Comparison of ENCODE assay signal across 1 cellular context in the genomic region with DNA sequence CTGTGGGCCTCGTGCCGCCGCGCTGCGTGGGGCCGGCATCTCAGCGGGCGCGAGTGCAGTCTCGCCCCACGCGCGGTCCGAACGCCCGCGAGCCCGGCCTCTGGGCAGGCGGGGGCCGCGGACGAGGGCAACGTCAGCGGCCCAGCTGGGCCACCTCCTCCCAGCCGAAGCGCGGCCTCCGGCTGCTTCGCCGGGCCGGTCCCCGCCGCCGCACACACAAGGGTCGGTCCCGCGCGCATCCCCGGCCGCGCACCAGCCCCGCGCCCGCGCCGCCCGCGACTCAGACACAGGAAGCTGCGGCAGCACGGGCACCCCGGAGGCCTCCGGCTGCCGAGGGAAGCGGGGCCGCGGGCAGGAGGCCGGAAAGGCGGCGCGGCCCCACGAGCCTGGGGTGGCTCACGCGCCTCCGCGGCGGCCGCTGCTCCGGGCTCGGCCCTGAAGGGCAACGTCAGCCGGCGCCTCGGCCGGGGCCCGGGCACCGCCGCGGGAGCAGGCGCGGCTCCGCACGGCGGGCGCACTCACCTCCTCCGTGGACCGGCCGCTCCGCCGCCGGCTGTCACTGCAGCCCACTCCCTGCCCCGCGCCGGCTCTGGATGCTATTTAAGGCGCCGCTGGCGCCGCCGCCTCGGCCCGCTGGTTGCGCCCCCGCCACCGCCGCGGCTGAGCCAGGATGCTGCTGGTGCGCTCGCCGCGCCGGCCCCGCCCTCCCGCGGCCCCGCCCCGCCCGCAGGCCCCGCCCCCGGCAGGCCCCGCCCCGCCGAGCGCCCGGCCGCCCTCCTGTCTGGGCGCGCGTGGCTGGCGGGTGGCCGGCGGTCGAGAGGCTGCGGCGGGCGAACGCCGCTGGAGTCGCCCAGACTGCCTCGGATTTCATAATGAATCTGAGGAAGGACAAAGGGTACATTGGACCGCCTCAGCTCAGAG.
TF ChIP-seq lines count a peak whose summit lies in the region.

A gene with protein sequence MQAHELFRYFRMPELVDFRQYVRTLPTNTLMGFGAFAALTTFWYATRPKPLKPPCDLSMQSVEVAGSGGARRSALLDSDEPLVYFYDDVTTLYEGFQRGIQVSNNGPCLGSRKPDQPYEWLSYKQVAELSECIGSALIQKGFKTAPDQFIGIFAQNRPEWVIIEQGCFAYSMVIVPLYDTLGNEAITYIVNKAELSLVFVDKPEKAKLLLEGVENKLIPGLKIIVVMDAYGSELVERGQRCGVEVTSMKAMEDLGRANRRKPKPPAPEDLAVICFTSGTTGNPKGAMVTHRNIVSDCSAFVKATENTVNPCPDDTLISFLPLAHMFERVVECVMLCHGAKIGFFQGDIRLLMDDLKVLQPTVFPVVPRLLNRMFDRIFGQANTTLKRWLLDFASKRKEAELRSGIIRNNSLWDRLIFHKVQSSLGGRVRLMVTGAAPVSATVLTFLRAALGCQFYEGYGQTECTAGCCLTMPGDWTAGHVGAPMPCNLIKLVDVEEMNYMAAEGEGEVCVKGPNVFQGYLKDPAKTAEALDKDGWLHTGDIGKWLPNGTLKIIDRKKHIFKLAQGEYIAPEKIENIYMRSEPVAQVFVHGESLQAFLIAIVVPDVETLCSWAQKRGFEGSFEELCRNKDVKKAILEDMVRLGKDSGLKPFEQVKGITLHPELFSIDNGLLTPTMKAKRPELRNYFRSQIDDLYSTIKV (minus strand): TSS at position 575 of the 921 bp plus-strand sequence. CDS start 22,454 bp downstream, outside the sequence.

TF ChIP-seq in K562, 482 proteins besides CTCF, POLR2A, EP300 and RAD21 (continued from another document and continues in another):
- TF ChIP-seq YY1 (IDR thresholded peaks at IDR 0.05; ENCODE audit: borderline replicate concordance in 1 of 3, control insufficient read depth in 1 of 3, extremely low read depth in 1 of 3, insufficient read depth in 3 of 3, insufficient read length in 1 of 3, insufficient replicate concordance in 2 of 3, low read depth in 1 of 3, low read length in 2 of 3), result peak in 2 of 3 experiments; percentile 18 to 27
- peak; percentile 13 to 48; a peak in 1 of 4 replicates for TF ChIP-seq NONO (IDR thresholded peaks at IDR 0.05; ENCODE audit: low read depth in 2 of 2, low read length in 1 of 2)
- TF ChIP-seq, protein P1, sequence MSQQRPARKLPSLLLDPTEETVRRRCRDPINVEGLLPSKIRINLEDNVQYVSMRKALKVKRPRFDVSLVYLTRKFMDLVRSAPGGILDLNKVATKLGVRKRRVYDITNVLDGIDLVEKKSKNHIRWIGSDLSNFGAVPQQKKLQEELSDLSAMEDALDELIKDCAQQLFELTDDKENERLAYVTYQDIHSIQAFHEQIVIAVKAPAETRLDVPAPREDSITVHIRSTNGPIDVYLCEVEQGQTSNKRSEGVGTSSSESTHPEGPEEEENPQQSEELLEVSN (IDR thresholded peaks at IDR 0.05; ENCODE audit: borderline replicate concordance in 1 of 2, extremely low read depth in 1 of 2, insufficient read depth in 1 of 2, insufficient read length in 1 of 2, low read depth in 1 of 2, low read length in 1 of 2, poor library complexity in 1 of 2, severe bottlenecking in 1 of 2), result peak; percentile 57 to 90
- TF ChIP-seq, protein P2, sequence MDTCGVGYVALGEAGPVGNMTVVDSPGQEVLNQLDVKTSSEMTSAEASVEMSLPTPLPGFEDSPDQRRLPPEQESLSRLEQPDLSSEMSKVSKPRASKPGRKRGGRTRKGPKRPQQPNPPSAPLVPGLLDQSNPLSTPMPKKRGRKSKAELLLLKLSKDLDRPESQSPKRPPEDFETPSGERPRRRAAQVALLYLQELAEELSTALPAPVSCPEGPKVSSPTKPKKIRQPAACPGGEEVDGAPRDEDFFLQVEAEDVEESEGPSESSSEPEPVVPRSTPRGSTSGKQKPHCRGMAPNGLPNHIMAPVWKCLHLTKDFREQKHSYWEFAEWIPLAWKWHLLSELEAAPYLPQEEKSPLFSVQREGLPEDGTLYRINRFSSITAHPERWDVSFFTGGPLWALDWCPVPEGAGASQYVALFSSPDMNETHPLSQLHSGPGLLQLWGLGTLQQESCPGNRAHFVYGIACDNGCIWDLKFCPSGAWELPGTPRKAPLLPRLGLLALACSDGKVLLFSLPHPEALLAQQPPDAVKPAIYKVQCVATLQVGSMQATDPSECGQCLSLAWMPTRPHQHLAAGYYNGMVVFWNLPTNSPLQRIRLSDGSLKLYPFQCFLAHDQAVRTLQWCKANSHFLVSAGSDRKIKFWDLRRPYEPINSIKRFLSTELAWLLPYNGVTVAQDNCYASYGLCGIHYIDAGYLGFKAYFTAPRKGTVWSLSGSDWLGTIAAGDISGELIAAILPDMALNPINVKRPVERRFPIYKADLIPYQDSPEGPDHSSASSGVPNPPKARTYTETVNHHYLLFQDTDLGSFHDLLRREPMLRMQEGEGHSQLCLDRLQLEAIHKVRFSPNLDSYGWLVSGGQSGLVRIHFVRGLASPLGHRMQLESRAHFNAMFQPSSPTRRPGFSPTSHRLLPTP (IDR thresholded peaks at IDR 0.05; ENCODE audit: borderline replicate concordance, extremely low read depth, insufficient read length), result no peak
- TF ChIP-seq, protein P3, sequence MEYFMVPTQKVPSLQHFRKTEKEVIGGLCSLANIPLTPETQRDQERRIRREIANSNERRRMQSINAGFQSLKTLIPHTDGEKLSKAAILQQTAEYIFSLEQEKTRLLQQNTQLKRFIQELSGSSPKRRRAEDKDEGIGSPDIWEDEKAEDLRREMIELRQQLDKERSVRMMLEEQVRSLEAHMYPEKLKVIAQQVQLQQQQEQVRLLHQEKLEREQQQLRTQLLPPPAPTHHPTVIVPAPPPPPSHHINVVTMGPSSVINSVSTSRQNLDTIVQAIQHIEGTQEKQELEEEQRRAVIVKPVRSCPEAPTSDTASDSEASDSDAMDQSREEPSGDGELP (CRISPR knock-in tag; IDR thresholded peaks at IDR 0.05; ENCODE audit: borderline replicate concordance), result 0 out of 2 replicates have a peak, but pooled peaks have one; percentile 9
- peak; percentile 58 for TF ChIP-seq SMAD4 (CRISPR knock-in tag; conservative IDR thresholded peaks at IDR 0.05)
- TF ChIP-seq, protein P4, sequence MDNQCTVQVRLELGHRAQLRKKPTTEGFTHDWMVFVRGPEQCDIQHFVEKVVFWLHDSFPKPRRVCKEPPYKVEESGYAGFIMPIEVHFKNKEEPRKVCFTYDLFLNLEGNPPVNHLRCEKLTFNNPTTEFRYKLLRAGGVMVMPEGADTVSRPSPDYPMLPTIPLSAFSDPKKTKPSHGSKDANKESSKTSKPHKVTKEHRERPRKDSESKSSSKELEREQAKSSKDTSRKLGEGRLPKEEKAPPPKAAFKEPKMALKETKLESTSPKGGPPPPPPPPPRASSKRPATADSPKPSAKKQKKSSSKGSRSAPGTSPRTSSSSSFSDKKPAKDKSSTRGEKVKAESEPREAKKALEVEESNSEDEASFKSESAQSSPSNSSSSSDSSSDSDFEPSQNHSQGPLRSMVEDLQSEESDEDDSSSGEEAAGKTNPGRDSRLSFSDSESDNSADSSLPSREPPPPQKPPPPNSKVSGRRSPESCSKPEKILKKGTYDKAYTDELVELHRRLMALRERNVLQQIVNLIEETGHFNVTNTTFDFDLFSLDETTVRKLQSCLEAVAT (IDR thresholded peaks at IDR 0.05), result no peak
- peak; percentile 80 for TF ChIP-seq RBFOX2 (IDR thresholded peaks at IDR 0.05; ENCODE audit: low read depth, low read length)
- peak; percentile 38 for TF ChIP-seq RBBP5 (IDR thresholded peaks at IDR 0.05; ENCODE audit: borderline replicate concordance, insufficient read depth, low read length, poor library complexity, severe bottlenecking)
- TF ChIP-seq PML (IDR thresholded peaks at IDR 0.05; ENCODE audit: low read length), result peak; percentile 21; the same call in 1 of the 2 replicates
- TF ChIP-seq, protein P5, sequence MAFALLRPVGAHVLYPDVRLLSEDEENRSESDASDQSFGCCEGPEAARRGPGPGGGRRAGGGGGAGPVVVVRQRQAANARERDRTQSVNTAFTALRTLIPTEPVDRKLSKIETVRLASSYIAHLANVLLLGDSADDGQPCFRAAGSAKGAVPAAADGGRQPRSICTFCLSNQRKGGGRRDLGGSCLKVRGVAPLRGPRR (CRISPR knock-in tag; IDR thresholded peaks at IDR 0.05), result no peak
- peak; percentile 9; the same call in 1 of the 2 replicates for TF ChIP-seq SIN3B (IDR thresholded peaks at IDR 0.05; ENCODE audit: low read depth)
- TF ChIP-seq NFIC (IDR thresholded peaks at IDR 0.05), result 0 out of 2 replicates have a peak, but pooled peaks have one; percentile 20
- no peak for TF ChIP-seq CREBBP (IDR thresholded peaks at IDR 0.05; ENCODE audit: low read depth, low read length)
- no peak for TF ChIP-seq ZBTB8A (IDR thresholded peaks at IDR 0.05; ENCODE audit: partially characterized antibody)
- 0 out of 2 replicates have a peak, but pooled peaks have one; percentile 8 for TF ChIP-seq ZNF282 (CRISPR knock-in tag; IDR thresholded peaks at IDR 0.05)
- no peak for TF ChIP-seq KAT2B (IDR thresholded peaks at IDR 0.05; ENCODE audit: low read depth, low read length)
- peak; percentile 66 for TF ChIP-seq CXXC5 (CRISPR knock-in tag; IDR thresholded peaks at IDR 0.05)
- TF ChIP-seq MTA3 (IDR thresholded peaks at IDR 0.05; ENCODE audit: borderline replicate concordance), result 0 out of 2 replicates have a peak, but pooled peaks have one; percentile 28
- TF ChIP-seq KLF13 (tag; IDR thresholded peaks at IDR 0.05; ENCODE audit: borderline replicate concordance, low read depth), result no peak
- TF ChIP-seq, protein P6, sequence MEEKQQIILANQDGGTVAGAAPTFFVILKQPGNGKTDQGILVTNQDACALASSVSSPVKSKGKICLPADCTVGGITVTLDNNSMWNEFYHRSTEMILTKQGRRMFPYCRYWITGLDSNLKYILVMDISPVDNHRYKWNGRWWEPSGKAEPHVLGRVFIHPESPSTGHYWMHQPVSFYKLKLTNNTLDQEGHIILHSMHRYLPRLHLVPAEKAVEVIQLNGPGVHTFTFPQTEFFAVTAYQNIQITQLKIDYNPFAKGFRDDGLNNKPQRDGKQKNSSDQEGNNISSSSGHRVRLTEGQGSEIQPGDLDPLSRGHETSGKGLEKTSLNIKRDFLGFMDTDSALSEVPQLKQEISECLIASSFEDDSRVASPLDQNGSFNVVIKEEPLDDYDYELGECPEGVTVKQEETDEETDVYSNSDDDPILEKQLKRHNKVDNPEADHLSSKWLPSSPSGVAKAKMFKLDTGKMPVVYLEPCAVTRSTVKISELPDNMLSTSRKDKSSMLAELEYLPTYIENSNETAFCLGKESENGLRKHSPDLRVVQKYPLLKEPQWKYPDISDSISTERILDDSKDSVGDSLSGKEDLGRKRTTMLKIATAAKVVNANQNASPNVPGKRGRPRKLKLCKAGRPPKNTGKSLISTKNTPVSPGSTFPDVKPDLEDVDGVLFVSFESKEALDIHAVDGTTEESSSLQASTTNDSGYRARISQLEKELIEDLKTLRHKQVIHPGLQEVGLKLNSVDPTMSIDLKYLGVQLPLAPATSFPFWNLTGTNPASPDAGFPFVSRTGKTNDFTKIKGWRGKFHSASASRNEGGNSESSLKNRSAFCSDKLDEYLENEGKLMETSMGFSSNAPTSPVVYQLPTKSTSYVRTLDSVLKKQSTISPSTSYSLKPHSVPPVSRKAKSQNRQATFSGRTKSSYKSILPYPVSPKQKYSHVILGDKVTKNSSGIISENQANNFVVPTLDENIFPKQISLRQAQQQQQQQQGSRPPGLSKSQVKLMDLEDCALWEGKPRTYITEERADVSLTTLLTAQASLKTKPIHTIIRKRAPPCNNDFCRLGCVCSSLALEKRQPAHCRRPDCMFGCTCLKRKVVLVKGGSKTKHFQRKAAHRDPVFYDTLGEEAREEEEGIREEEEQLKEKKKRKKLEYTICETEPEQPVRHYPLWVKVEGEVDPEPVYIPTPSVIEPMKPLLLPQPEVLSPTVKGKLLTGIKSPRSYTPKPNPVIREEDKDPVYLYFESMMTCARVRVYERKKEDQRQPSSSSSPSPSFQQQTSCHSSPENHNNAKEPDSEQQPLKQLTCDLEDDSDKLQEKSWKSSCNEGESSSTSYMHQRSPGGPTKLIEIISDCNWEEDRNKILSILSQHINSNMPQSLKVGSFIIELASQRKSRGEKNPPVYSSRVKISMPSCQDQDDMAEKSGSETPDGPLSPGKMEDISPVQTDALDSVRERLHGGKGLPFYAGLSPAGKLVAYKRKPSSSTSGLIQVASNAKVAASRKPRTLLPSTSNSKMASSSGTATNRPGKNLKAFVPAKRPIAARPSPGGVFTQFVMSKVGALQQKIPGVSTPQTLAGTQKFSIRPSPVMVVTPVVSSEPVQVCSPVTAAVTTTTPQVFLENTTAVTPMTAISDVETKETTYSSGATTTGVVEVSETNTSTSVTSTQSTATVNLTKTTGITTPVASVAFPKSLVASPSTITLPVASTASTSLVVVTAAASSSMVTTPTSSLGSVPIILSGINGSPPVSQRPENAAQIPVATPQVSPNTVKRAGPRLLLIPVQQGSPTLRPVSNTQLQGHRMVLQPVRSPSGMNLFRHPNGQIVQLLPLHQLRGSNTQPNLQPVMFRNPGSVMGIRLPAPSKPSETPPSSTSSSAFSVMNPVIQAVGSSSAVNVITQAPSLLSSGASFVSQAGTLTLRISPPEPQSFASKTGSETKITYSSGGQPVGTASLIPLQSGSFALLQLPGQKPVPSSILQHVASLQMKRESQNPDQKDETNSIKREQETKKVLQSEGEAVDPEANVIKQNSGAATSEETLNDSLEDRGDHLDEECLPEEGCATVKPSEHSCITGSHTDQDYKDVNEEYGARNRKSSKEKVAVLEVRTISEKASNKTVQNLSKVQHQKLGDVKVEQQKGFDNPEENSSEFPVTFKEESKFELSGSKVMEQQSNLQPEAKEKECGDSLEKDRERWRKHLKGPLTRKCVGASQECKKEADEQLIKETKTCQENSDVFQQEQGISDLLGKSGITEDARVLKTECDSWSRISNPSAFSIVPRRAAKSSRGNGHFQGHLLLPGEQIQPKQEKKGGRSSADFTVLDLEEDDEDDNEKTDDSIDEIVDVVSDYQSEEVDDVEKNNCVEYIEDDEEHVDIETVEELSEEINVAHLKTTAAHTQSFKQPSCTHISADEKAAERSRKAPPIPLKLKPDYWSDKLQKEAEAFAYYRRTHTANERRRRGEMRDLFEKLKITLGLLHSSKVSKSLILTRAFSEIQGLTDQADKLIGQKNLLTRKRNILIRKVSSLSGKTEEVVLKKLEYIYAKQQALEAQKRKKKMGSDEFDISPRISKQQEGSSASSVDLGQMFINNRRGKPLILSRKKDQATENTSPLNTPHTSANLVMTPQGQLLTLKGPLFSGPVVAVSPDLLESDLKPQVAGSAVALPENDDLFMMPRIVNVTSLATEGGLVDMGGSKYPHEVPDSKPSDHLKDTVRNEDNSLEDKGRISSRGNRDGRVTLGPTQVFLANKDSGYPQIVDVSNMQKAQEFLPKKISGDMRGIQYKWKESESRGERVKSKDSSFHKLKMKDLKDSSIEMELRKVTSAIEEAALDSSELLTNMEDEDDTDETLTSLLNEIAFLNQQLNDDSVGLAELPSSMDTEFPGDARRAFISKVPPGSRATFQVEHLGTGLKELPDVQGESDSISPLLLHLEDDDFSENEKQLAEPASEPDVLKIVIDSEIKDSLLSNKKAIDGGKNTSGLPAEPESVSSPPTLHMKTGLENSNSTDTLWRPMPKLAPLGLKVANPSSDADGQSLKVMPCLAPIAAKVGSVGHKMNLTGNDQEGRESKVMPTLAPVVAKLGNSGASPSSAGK (IDR thresholded peaks at IDR 0.05), result peak; percentile 81; the same call in 1 of the 2 replicates
- TF ChIP-seq ARHGAP35 (IDR thresholded peaks at IDR 0.05; ENCODE audit: partially characterized antibody), result no peak
- TF ChIP-seq HNRNPL (IDR thresholded peaks at IDR 0.05; ENCODE audit: low read depth, low read length), result no peak
- no peak for TF ChIP-seq NFE2L1 (tag; IDR thresholded peaks at IDR 0.05; ENCODE audit: borderline replicate concordance, low read depth)
- peak; percentile 44; the same call in 1 of the 2 replicates for TF ChIP-seq MYC (IDR thresholded peaks at IDR 0.05; ENCODE audit: low read depth, low read length)
- no peak for TF ChIP-seq MYC (CRISPR knock-in tag; IDR thresholded peaks at IDR 0.05; ENCODE audit: borderline replicate concordance, low read depth)
